13 cellular contexts compared by ENCODE assay signal in the genomic region with DNA sequence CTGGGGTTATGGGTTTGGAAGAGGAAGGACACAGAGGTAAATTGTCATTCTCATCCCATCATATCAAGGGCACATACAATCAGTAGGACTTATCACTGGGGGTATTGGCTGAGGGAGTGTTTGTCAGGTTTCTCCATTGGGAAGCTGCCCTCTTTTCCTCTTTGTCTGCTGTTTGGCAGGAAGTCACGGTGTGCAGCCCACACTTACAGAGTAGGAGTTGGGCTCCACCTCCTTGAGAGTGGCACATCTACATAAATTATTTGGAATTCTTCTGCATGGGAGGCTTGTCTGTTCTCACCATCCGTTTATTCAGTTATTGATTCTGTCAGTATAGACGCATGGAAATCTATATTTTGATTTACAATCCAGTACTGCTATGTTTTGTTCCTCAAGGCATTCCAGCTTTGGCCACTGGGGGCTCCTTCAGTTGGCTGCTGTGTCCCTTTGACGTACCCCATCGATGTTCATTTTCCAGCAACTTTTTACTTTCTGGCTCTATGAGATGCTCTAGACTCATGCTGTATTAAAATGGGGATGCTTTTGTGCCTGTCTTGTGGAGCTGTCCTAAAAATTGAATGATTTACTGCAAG.
DNase-seq lines count a peak whose midpoint lies in the region; ATAC-seq and TF ChIP-seq lines count a peak whose summit lies in the region.
"Had no signal": no experiment of that assay in that cellular context is flagged by ENCODE, and none has a peak within 500 bp of the region (broad histone marks: within the 10 kb centered on the region; RNA-seq: fewer than 3 reads in every experiment).

No MANE protein-coding gene starts in this region.

- H3K27ac ChIP-seq in A673 (ENCODE audit: low read depth, low read length, poor library complexity, severe bottlenecking) (no peak overlapping the region), H9 (ENCODE audit: insufficient read length, low read depth, low read length) (no peak overlapping the region), VCaP (no peak overlapping the region), hepatocyte (no peak overlapping the region)
- H3K27ac ChIP-seq: upper lobe of left lung had no signal

- H2AK5ac ChIP-seq in H9 (ENCODE audit: insufficient read length, low read length): no peak overlapping the region

- WGBS in H9 (ENCODE audit: extremely low coverage, insufficient read length, low lambda C conversion rate): no CpG with 5 or more reads among the region's 5 CpGs
- 69% methylated on average over 5 of the region's 5 CpGs for WGBS in hepatocyte (ENCODE audit: low lambda C conversion rate, missing lambda C conversion rate)

- TF ChIP-seq CTCF in A673 (conservative IDR thresholded peaks at IDR 0.05; ENCODE audit: low read depth, low read length): peak; percentile 51
- TF ChIP-seq CTCF in H9 (conservative IDR thresholded peaks at IDR 0.05): peak; percentile 71
- peak; percentile 71 for TF ChIP-seq CTCF in VCaP (conservative IDR thresholded peaks at IDR 0.05)
- peak; percentile 23 for TF ChIP-seq CTCF in hepatocyte (IDR thresholded peaks at IDR 0.05; ENCODE audit: poor library complexity)

- H3K79me2 ChIP-seq in H9 (ENCODE audit: insufficient read depth, low read length): no peaks in the 10 kb centered on the region
- H3K79me2 ChIP-seq in hepatocyte: no peaks in the 10 kb centered on the region

- H3K4me3 ChIP-seq in A673 (ENCODE audit: low read depth, low read length, poor library complexity, severe bottlenecking): no peak overlapping the region
- no peak overlapping the region for H3K4me3 ChIP-seq in hepatocyte
- H3K4me3 ChIP-seq: mucosa of descending colon, upper lobe of left lung had no signal

- no peak overlapping the region for H3K14ac ChIP-seq in H9 (ENCODE audit: insufficient read depth, low read length)

- H3K4me1 ChIP-seq in A673 (ENCODE audit: insufficient read depth, low read length, poor library complexity, severe bottlenecking): no peaks in the 10 kb centered on the region
- no peaks in the 10 kb centered on the region for H3K4me1 ChIP-seq in H9 (ENCODE audit: insufficient read depth, low read length)
- no peaks in the 10 kb centered on the region for H3K4me1 ChIP-seq in hepatocyte (ENCODE audit: insufficient read depth)

- no peak overlapping the region for H3K4me2 ChIP-seq in H9 (ENCODE audit: insufficient read depth, insufficient read length, low read length)
- H3K4me2 ChIP-seq in hepatocyte: no peak overlapping the region

- no peak overlapping the region for H3K23ac ChIP-seq in H9 (ENCODE audit: insufficient read length, low read depth, low read length)

- H3K79me1 ChIP-seq in H9 (ENCODE audit: insufficient read depth, low read depth, low read length, poor library complexity, severe bottlenecking): no peaks in the 10 kb centered on the region

- H3K27ac Mint-ChIP-seq in H9: no peak overlapping the region
- H3K27ac Mint-ChIP-seq: activated naive CD8-positive, alpha-beta T cell treated with anti-CD3 and anti-CD28 coated beads, Interleukin-2, amount 50 U/mL, for 24 hours; B cell had no signal

- POLR2A ChIA-PET in A673 (lab: Charles Lee; ENCODE audit: low non-redundant PET): no interaction called here

- H3K36me3 ChIP-seq in A673 (ENCODE audit: insufficient read depth, low read length, poor library complexity, severe bottlenecking) (no peaks in the 10 kb centered on the region), hepatocyte (replicated peaks; ENCODE audit: insufficient read depth, low read depth) (no peaks in the 10 kb centered on the region)
- H3K36me3 ChIP-seq: upper lobe of left lung had no signal

- H2BK20ac ChIP-seq in H9 (ENCODE audit: low read depth, low read length, poor library complexity, severe bottlenecking): no peak overlapping the region

- intact Hi-C loops in A673 (cut with micrococcal nuclease; ENCODE audit: unreplicated experiment): no loop called here

- no peak for ATAC-seq in HG03280 (IDR thresholded peaks at IDR 0.05; ENCODE audit: unreplicated experiment)
- no peak for ATAC-seq in GM19467 (IDR thresholded peaks at IDR 0.05; ENCODE audit: unreplicated experiment)
- ATAC-seq: activated naive CD8-positive, alpha-beta T cell treated with anti-CD3 and anti-CD28 coated beads, Interleukin-2, amount 50 U/mL, for 24 hours; mucosa of descending colon had no signal

- H3T11ph ChIP-seq in H9 (ENCODE audit: low read length): no peak overlapping the region

- H4K20me1 ChIP-seq in H9 (ENCODE audit: control insufficient read depth, insufficient read depth, insufficient read length) (no peaks in the 10 kb centered on the region), hepatocyte (ENCODE audit: insufficient read depth, poor library complexity, severe bottlenecking) (no peaks in the 10 kb centered on the region)

- H3K4me1 Mint-ChIP-seq in H9: peaks cover 0 to 2% of the 10 kb centered on the region in 2 experiments; a peak in 1 of 4 replicates
- H3K4me1 Mint-ChIP-seq: activated naive CD8-positive, alpha-beta T cell treated with anti-CD3 and anti-CD28 coated beads, Interleukin-2, amount 50 U/mL, for 24 hours; B cell had no signal

- no peak overlapping the region for H2BK120ac ChIP-seq in H9 (ENCODE audit: low read depth, low read length, poor library complexity, severe bottlenecking)

- H3K27me3 ChIP-seq in A673 (replicated peaks; ENCODE audit: insufficient read depth, low read depth, low read length, poor library complexity) (no peaks in the 10 kb centered on the region), H9 (ENCODE audit: insufficient read depth, low read length) (no peaks in the 10 kb centered on the region), hepatocyte (peaks cover 3% of the 10 kb centered on the region)
- H3K27me3 ChIP-seq: upper lobe of left lung had no signal

- H2BK12ac ChIP-seq in H9 (ENCODE audit: insufficient read length, low read depth, low read length): no peak overlapping the region

- H4K8ac ChIP-seq in H9 (replicated peaks; ENCODE audit: insufficient read length, low read depth, low read length): no peak overlapping the region

- H3K36me3 Mint-ChIP-seq in H9 (ENCODE audit: insufficient read depth in 1 of 3, low read depth in 3 of 3): no peaks in the 10 kb centered on the region

- CTCF ChIA-PET in A673 (lab: Charles Lee): no interaction called here

- no TSS peak for BruUV-seq in A673 (replicated peaks; lab: Mats Ljungman, UMichigan)

- H2BK15ac ChIP-seq in H9 (ENCODE audit: low read depth, low read length): no peak overlapping the region

- no peaks in the 10 kb centered on the region for H3K9me3 ChIP-seq in A673 (ENCODE audit: low read depth, low read length, poor library complexity, severe bottlenecking)
- H3K9me3 ChIP-seq in H9 (ENCODE audit: control insufficient read depth, low read depth, low read length): no peaks in the 10 kb centered on the region
- no peaks in the 10 kb centered on the region for H3K9me3 ChIP-seq in hepatocyte (ENCODE audit: low read depth)
- H3K9me3 ChIP-seq: mucosa of descending colon, upper lobe of left lung had no signal

- no peak overlapping the region for H3K18ac ChIP-seq in H9 (ENCODE audit: insufficient read length, low read depth, low read length)

- H3K4me3 Mint-ChIP-seq in H9: no peak overlapping the region
- H3K4me3 Mint-ChIP-seq: activated naive CD8-positive, alpha-beta T cell treated with anti-CD3 and anti-CD28 coated beads, Interleukin-2, amount 50 U/mL, for 24 hours; B cell had no signal

- no peak overlapping the region for H3K9ac ChIP-seq in H9 (ENCODE audit: extremely low read depth, insufficient read length, low read length)

- no peaks in the 10 kb centered on the region for H3K9me3 Mint-ChIP-seq in H9
- H3K9me3 Mint-ChIP-seq: activated naive CD8-positive, alpha-beta T cell treated with anti-CD3 and anti-CD28 coated beads, Interleukin-2, amount 50 U/mL, for 24 hours had no signal

- no peak overlapping the region for H2AFZ ChIP-seq in H9 (ENCODE audit: low read length)
- no peak overlapping the region for H2AFZ ChIP-seq in hepatocyte

- no peak overlapping the region for H3K4ac ChIP-seq in H9 (ENCODE audit: low read depth, low read length)

- H2BK5ac ChIP-seq in H9 (ENCODE audit: insufficient read length, low read length): no peak overlapping the region

- DNase-seq in A673 (ENCODE audit: low spot score) (no peak), H9 (no peak), hepatocyte (ENCODE audit: low spot score) (no peak), activated T-cell treated with anti-CD3 and anti-CD28 coated beads for 4 hours (no peak)
- DNase-seq in stimulated activated CD4-positive, alpha-beta T cell treated with anti-CD3 and anti-CD28 coated beads, Interleukin-4, amount 100 ng/mL, for 4 hours: no peak
- DNase-seq: activated naive CD8-positive, alpha-beta T cell treated with anti-CD3 and anti-CD28 coated beads, Interleukin-2, amount 50 U/mL, for 24 hours; mucosa of descending colon; NCI-H2081; upper lobe of left lung had no signal

- no peaks in the 10 kb centered on the region for H3K9me2 ChIP-seq in hepatocyte (replicated peaks; ENCODE audit: insufficient read depth)

- H4K5ac ChIP-seq in H9 (ENCODE audit: insufficient read length, low read depth, low read length): no peak overlapping the region

- H4K91ac ChIP-seq in H9 (ENCODE audit: insufficient read length, low read depth, low read length): no peak overlapping the region

- H3K23me2 ChIP-seq in H9 (ENCODE audit: insufficient read length, low read depth, low read length, poor library complexity, severe bottlenecking): no peaks in the 10 kb centered on the region

- peaks cover 2% of the 10 kb centered on the region for H3K27me3 Mint-ChIP-seq in H9 (ENCODE audit: low read depth)
- H3K27me3 Mint-ChIP-seq: activated naive CD8-positive, alpha-beta T cell treated with anti-CD3 and anti-CD28 coated beads, Interleukin-2, amount 50 U/mL, for 24 hours; B cell had no signal

- H3K56ac ChIP-seq in H9 (ENCODE audit: insufficient read length, low read depth, low read length): no peak overlapping the region
